ENCODE assay signal across 22 cellular contexts in genomic region chr13:109114991-109115390, GRCh38.
"Had no signal": no experiment of that assay in that cellular context is flagged by ENCODE, and none has a peak within 500 bp of the region (broad histone marks: within the 10 kb centered on the region; RNA-seq: fewer than 3 reads in every experiment).

No MANE protein-coding gene starts in this region.

- H3K36me3 ChIP-seq: colonic mucosa, esophagus muscularis mucosa, esophagus squamous epithelium, gastroesophageal sphincter, heart left ventricle, heart right ventricle had no signal

- H3K4me3 ChIP-seq: colonic mucosa, coronary artery, dorsolateral prefrontal cortex, esophagus muscularis mucosa, esophagus squamous epithelium, gastroesophageal sphincter, heart left ventricle, heart right ventricle had no signal

- H3K4me1 ChIP-seq: colonic mucosa, esophagus muscularis mucosa, esophagus squamous epithelium, foreskin keratinocyte, gastroesophageal sphincter, heart left ventricle, heart right ventricle had no signal

- H3K27me3 ChIP-seq: colonic mucosa, dorsolateral prefrontal cortex, esophagus squamous epithelium, gastroesophageal sphincter, heart left ventricle had no signal

- DNase-seq: colonic mucosa; cortex of kidney; dermis blood vessel endothelial cell; dorsolateral prefrontal cortex; effector CD4-positive, alpha-beta T cell; effector CD8-positive, alpha-beta T cell; effector memory CD4-positive, alpha-beta T cell; effector memory CD8-positive, alpha-beta T cell; endodermal cell; erythroblast; esophagus squamous epithelium; foreskin fibroblast; foreskin keratinocyte; foreskin melanocyte; glutamatergic neuron; heart left ventricle; heart right ventricle had no signal

- H3K9me3 ChIP-seq: colonic mucosa, esophagus muscularis mucosa, esophagus squamous epithelium, gastroesophageal sphincter, heart left ventricle, heart right ventricle had no signal

- ATAC-seq: effector memory CD8-positive, alpha-beta T cell; esophagus mucosa; foreskin keratinocyte; gastroesophageal sphincter; heart left ventricle; heart right ventricle had no signal

- H3K27ac ChIP-seq: colonic mucosa, coronary artery, epithelial cell of prostate, esophagus muscularis mucosa, esophagus squamous epithelium, foreskin keratinocyte, gastroesophageal sphincter, heart left ventricle, heart right ventricle had no signal
